Comparison of ENCODE assay signal across 18 cellular contexts in genomic region chr5:132098621-132099020, GRCh38. TPM values are rescaled to one million over a fixed set of nuclear protein-coding genes. Genes with fewer than 3 reads are reported as not detected.
DNase-seq lines count a peak whose midpoint lies in the region; ATAC-seq lines count a peak whose summit lies in the region.
"Had no signal": no experiment of that assay in that cellular context is flagged by ENCODE, and none has a peak within 500 bp of the region (broad histone marks: within the 10 kb centered on the region; RNA-seq: fewer than 3 reads in every experiment).

No MANE protein-coding gene starts in this region.

- CTCF ChIA-PET in activated CD8-positive, alpha-beta T cell treated with anti-CD3 and anti-CD28 coated beads, Interleukin-2, amount 10 ng/mL, durations not matched to agents 7 days and 5 days (lab: Charles Lee), result interaction anchor here (0.9 to 1.5 kb wide), 4 partner anchors 9 to 82 kb away, joined by 3 to 5 read pairs (median 4); no protein-coding TSS in a partner anchor

- H3K4me1 Mint-ChIP-seq in T-helper 1 cell treated with Interleukin-12 subunit alpha and Interleukin-12 subunit beta and Interleukin-4 antibody, amounts not matched to agents 30 μg/mL and 1 μg/mL, for 36 hours (ENCODE audit: low read depth), result peaks cover 81% of the 10 kb centered on the region
- H3K4me1 Mint-ChIP-seq in activated CD8-positive, alpha-beta T cell treated with anti-CD3 and anti-CD28 coated beads, Interleukin-2, amount 10 ng/mL, durations not matched to agents 7 days and 5 days (ENCODE audit: low read depth), result peaks cover 77% of the 10 kb centered on the region
- H3K4me1 Mint-ChIP-seq in immature natural killer cell, result peaks cover 89 to 97% of the 10 kb centered on the region in 2 donors

- H3K27ac Mint-ChIP-seq in T-helper 1 cell treated with Interleukin-12 subunit alpha and Interleukin-12 subunit beta and Interleukin-4 antibody, amounts not matched to agents 30 μg/mL and 1 μg/mL, for 36 hours, result peak overlapping the region; percentile 93
- H3K27ac Mint-ChIP-seq in activated CD8-positive, alpha-beta T cell treated with anti-CD3 and anti-CD28 coated beads, Interleukin-2, amount 10 ng/mL, durations not matched to agents 7 days and 5 days, result peak overlapping the region; percentile 18
- peak overlapping the region; percentile 86 to 98 (median 94) for H3K27ac Mint-ChIP-seq in immature natural killer cell

- POLR2A ChIA-PET in activated CD8-positive, alpha-beta T cell treated with anti-CD3 and anti-CD28 coated beads, Interleukin-2, amount 10 ng/mL, durations not matched to agents 7 days and 5 days (lab: Charles Lee), result interaction anchor here (1.4 kb wide), 1 partner anchor 10 kb away, joined by 5 read pairs; no protein-coding TSS in a partner anchor

- H3K36me3 Mint-ChIP-seq in T-helper 1 cell treated with Interleukin-12 subunit alpha and Interleukin-12 subunit beta and Interleukin-4 antibody, amounts not matched to agents 30 μg/mL and 1 μg/mL, for 36 hours (ENCODE audit: low read depth), result peaks cover 20% of the 10 kb centered on the region
- peaks cover 2% of the 10 kb centered on the region for H3K36me3 Mint-ChIP-seq in activated CD8-positive, alpha-beta T cell treated with anti-CD3 and anti-CD28 coated beads, Interleukin-2, amount 10 ng/mL, durations not matched to agents 7 days and 5 days (ENCODE audit: low read depth)
- peaks cover 0 to 3% (median 0%) of the 10 kb centered on the region in 3 donors for H3K36me3 Mint-ChIP-seq in immature natural killer cell

- no peaks in the 10 kb centered on the region for H3K9me3 Mint-ChIP-seq in T-helper 1 cell treated with Interleukin-12 subunit alpha and Interleukin-12 subunit beta and Interleukin-4 antibody, amounts not matched to agents 30 μg/mL and 1 μg/mL, for 36 hours
- no peaks in the 10 kb centered on the region for H3K9me3 Mint-ChIP-seq in activated CD8-positive, alpha-beta T cell treated with anti-CD3 and anti-CD28 coated beads, Interleukin-2, amount 10 ng/mL, durations not matched to agents 7 days and 5 days (ENCODE audit: insufficient read depth)
- no peaks in the 10 kb centered on the region for H3K9me3 Mint-ChIP-seq in immature natural killer cell

- peak overlapping the region; percentile 25 for H3K4me3 Mint-ChIP-seq in T-helper 1 cell treated with Interleukin-12 subunit alpha and Interleukin-12 subunit beta and Interleukin-4 antibody, amounts not matched to agents 30 μg/mL and 1 μg/mL, for 36 hours
- peak overlapping the region; percentile 2 for H3K4me3 Mint-ChIP-seq in activated CD8-positive, alpha-beta T cell treated with anti-CD3 and anti-CD28 coated beads, Interleukin-2, amount 10 ng/mL, durations not matched to agents 7 days and 5 days
- peak overlapping the region; percentile 55 to 76 (median 70) for H3K4me3 Mint-ChIP-seq in immature natural killer cell

- DNase-seq in T-helper 1 cell, result no peak
- peak; percentile 10 for DNase-seq in EH (ENCODE audit: low read depth)
- no peak for DNase-seq in activated CD8-positive, alpha-beta T cell treated with anti-CD3 and anti-CD28 coated beads, Interleukin-2, amount 10 ng/mL, durations not matched to agents 7 days and 5 days
- no peak for DNase-seq in immature natural killer cell
- no peak for DNase-seq in occipital lobe (lab: John Stamatoyannopoulos, UW)
- DNase-seq: 8988T, left cardiac atrium, NCI-H187, NCI-H345, trophoblast cell, WERI-Rb-1 had no signal

- H3K27me3 Mint-ChIP-seq in T-helper 1 cell treated with Interleukin-12 subunit alpha and Interleukin-12 subunit beta and Interleukin-4 antibody, amounts not matched to agents 30 μg/mL and 1 μg/mL, for 36 hours (ENCODE audit: low read depth), result no peaks in the 10 kb centered on the region
- no peaks in the 10 kb centered on the region for H3K27me3 Mint-ChIP-seq in activated CD8-positive, alpha-beta T cell treated with anti-CD3 and anti-CD28 coated beads, Interleukin-2, amount 10 ng/mL, durations not matched to agents 7 days and 5 days (ENCODE audit: low read depth)
- H3K27me3 Mint-ChIP-seq in immature natural killer cell (ENCODE audit: low read depth in 3 of 3), result peaks cover 10 to 17% (median 16%) of the 10 kb centered on the region in 3 donors

- ATAC-seq in activated CD8-positive, alpha-beta T cell treated with anti-CD3 and anti-CD28 coated beads, Interleukin-2, amount 10 ng/mL, durations not matched to agents 7 days and 5 days, result no peak
- ATAC-seq in GM18511 (IDR thresholded peaks at IDR 0.05; ENCODE audit: unreplicated experiment) (no peak), GM21737 (IDR thresholded peaks at IDR 0.05; ENCODE audit: unreplicated experiment) (no peak)
- ATAC-seq: gastroesophageal sphincter, left cardiac atrium had no signal

RNA-seq across cellular contexts. Expression of gene CSF2, which starts 25.0 kb away (rescaled TPM):
- total RNA-seq in activated CD8-positive, alpha-beta T cell treated with anti-CD3 and anti-CD28 coated beads, Interleukin-2, amount 10 ng/mL, durations not matched to agents 7 days and 5 days, result under 1 TPM; 0.55 to 0.61 TPM
- under 1 TPM in 2 of 3 donors, not detected in 1; 0.43 to 0.86 TPM for polyA plus RNA-seq in immature natural killer cell
- total RNA-seq in occipital lobe, result not detected
- total RNA-seq: cardiac muscle cell, left cardiac atrium had no signal
- polyA plus RNA-seq: cardiac muscle cell had no signal

RNA-seq across cellular contexts. Expression of gene IL3, which starts 38.2 kb away (rescaled TPM):
- not detected for total RNA-seq in activated CD8-positive, alpha-beta T cell treated with anti-CD3 and anti-CD28 coated beads, Interleukin-2, amount 10 ng/mL, durations not matched to agents 7 days and 5 days
- polyA plus RNA-seq in immature natural killer cell, result under 1 TPM in 1 of 3 donors, not detected in 2; 0.20 TPM
- not detected for total RNA-seq in occipital lobe
- total RNA-seq: cardiac muscle cell, gastroesophageal sphincter, left cardiac atrium, mononuclear cell had no signal
- polyA plus RNA-seq: adipose tissue, cardiac muscle cell had no signal

Comparison
In these comparisons a context has a peak if more than half of its experiments do, and no peak if none do; other contexts are left out.
1. H3K27ac Mint-ChIP-seq: peak in every context shown above with its lines; median percentile 94 in immature natural killer cell; 93 in T-helper 1 cell treated with Interleukin-12 subunit alpha and Interleukin-12 subunit beta and Interleukin-4 antibody, amounts not matched to agents 30 μg/mL and 1 μg/mL, for 36 hours; 18 in activated CD8-positive, alpha-beta T cell treated with anti-CD3 and anti-CD28 coated beads, Interleukin-2, amount 10 ng/mL, durations not matched to agents 7 days and 5 days.
2. H3K4me3 Mint-ChIP-seq: peak in every context shown above with its lines; median percentile 70 in immature natural killer cell; 25 in T-helper 1 cell treated with Interleukin-12 subunit alpha and Interleukin-12 subunit beta and Interleukin-4 antibody, amounts not matched to agents 30 μg/mL and 1 μg/mL, for 36 hours; 2 in activated CD8-positive, alpha-beta T cell treated with anti-CD3 and anti-CD28 coated beads, Interleukin-2, amount 10 ng/mL, durations not matched to agents 7 days and 5 days.